In genomic region chr19:41175825-41176734, GRCh38 we compare ENCODE assay signal across 8 cellular contexts. TPM values are rescaled to one million over a fixed set of nuclear protein-coding genes. Genes with fewer than 3 reads are reported as not detected.
DNase-seq lines count a peak whose midpoint lies in the region; ATAC-seq and TF ChIP-seq lines count a peak whose summit lies in the region.

No MANE protein-coding gene starts in this region.

- H3K4me3 ChIP-seq in brain microvascular endothelial cell (ENCODE audit: low read depth, low read length), result no peak overlapping the region

- H3K36me3 ChIP-seq in brain microvascular endothelial cell (replicated peaks), result no peaks in the 10 kb centered on the region

- in situ Hi-C loops in brain microvascular endothelial cell (cut with HindIII; ENCODE audit: low pct_ligation_motif_present, low sequenced_read_pairs), result no loop called here

- DNase-seq in HK-2 (ENCODE audit: unreplicated experiment), result peak; percentile 69
- peak in 26 of 34 experiments; percentile 3 to 65 (median 32) for DNase-seq in T-cell
- DNase-seq in brain microvascular endothelial cell, result peak; percentile 69
- peak; percentile 97 for DNase-seq in kidney glomerular epithelial cell (lab: John Stamatoyannopoulos, UW)
- peak in 2 of 3 donors; percentile 4 to 32 for DNase-seq in stimulated activated CD4-positive, alpha-beta T cell treated with anti-CD3 and anti-CD28 coated beads, TNF-alpha, amount 100 ng/mL, for 48 hours (ENCODE audit: low read depth in 3 of 3)
- no peak for DNase-seq in GM10248 (ENCODE audit: extremely low spot score)
- no peak for DNase-seq in SHP77 treated with DMSO at 0.1 percent for 48 hours (lab: John Stamatoyannopoulos, UW)

- H3K27ac ChIP-seq in brain microvascular endothelial cell, result no peak overlapping the region

- no peaks in the 10 kb centered on the region for H3K9me3 Mint-ChIP-seq in T-cell

- H3K27ac Mint-ChIP-seq in T-cell, result peak overlapping the region; percentile 79 to 88

- CTCF ChIA-PET in T-cell (lab: Charles Lee), result no interaction called here
- CTCF ChIA-PET in GM10248 (lab: Yijun Ruan, JAX), result interaction anchor here (1.3 kb wide), 1 partner anchor 388 kb away, joined by 3 read pairs; no protein-coding TSS in a partner anchor

- no peaks in the 10 kb centered on the region for H3K36me3 Mint-ChIP-seq in T-cell

- H3K27me3 Mint-ChIP-seq in T-cell, result no peaks in the 10 kb centered on the region

- POLR2A ChIA-PET in T-cell (lab: Charles Lee) (no interaction called here), GM10248 (lab: Yijun Ruan, JAX) (no interaction called here)

- ATAC-seq in T-cell (replicated peaks in 1 of 4), result peak; percentile 92 to 98 (median 96)
- ATAC-seq in HG02885 (IDR thresholded peaks at IDR 0.05; ENCODE audit: poor library complexity, unreplicated experiment), result no peak

- no peaks in the 10 kb centered on the region for H3K27me3 ChIP-seq in brain microvascular endothelial cell (replicated peaks)

- peaks cover 11 to 19% (median 16%) of the 10 kb centered on the region in 3 donors for H3K4me1 Mint-ChIP-seq in T-cell

- TF ChIP-seq CTCF in brain microvascular endothelial cell (IDR thresholded peaks at IDR 0.05; ENCODE audit: low read depth, low read length, missing control alignments) (no peak), GM10248 (IDR thresholded peaks at IDR 0.05; ENCODE audit: control extremely low read depth, extremely low read depth, low read depth, missing control alignments) (no peak)

- H3K4me3 Mint-ChIP-seq in T-cell, result peak overlapping the region; percentile 23 to 62 (median 41)

RNA-seq across cellular contexts. Expression of gene CYP2S1, which starts 16.9 kb away (rescaled TPM):
- 1 to 10 TPM in 1 of 5 donors, under 1 TPM in 3, not detected in 1; 0.20 to 1.2 (median 0.51) TPM for total RNA-seq in T-cell

RNA-seq across cellular contexts. Expression of gene AXL, which starts 42.9 kb away (rescaled TPM):
- under 1 TPM in 3 of 5 donors, not detected in 2; 0.16 to 0.70 (median 0.47) TPM for total RNA-seq in T-cell

Comparison
In these comparisons a context has a peak if more than half of its experiments do, and no peak if none do; other contexts are left out.
1. DNase-seq: peak in HK-2 (single experiment), T-cell (26 of 34), brain microvascular endothelial cell (single experiment), kidney glomerular epithelial cell (single experiment) and stimulated activated CD4-positive, alpha-beta T cell treated with anti-CD3 and anti-CD28 coated beads, TNF-alpha, amount 100 ng/mL, for 48 hours (2 of 3); none in GM10248 (single experiment) and SHP77 treated with DMSO at 0.1 percent for 48 hours (single experiment).